Comparison of ENCODE assay signal across 8 cellular contexts in the genomic region with DNA sequence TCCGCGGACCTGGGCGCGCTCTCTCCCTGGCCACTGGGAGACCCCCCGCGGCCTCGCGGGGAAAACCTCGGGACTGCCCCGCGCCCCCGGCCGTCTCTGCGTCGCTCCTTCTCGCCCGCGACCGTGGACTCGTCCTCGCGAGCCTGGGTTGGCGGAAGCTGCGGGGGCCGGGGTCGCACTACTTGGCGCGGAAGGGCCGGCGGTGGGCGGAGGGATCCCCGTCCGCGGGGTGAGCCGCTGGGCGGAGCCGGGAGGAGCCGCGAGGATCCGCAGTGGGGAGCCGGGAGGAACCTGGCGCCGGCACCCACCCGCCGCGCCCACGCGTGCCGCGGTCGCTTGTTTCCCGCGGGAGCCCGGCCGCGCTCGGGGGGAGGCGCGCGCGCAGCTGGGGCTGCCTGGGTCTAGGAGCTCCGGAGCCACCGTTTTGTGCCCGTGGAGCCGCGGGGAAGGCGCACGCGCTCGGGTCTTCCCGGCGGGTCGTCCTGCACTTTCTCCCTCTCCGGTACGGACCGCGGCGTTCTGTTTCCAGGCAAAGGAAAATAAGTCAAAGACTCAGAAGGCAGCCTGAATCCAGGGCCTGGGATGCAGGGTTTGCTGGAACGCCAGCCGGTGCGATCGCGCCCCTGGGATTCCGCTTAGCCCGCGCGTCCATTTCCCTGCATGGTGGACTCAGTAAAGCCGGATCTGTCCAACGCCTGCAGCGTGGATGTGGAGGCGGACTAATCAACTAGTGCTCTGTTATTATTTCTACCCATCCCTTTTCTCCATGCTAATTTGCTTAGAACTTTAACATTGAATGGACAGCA. TPM values are rescaled to one million over a fixed set of nuclear protein-coding genes. Genes with fewer than 3 reads are reported as not detected.
DNase-seq lines count a peak whose midpoint lies in the region; ATAC-seq and TF ChIP-seq lines count a peak whose summit lies in the region.

No MANE protein-coding gene starts in this region.

- intact Hi-C loops in activated T-helper 1 cell treated with anti-CD3 and anti-CD28 coated beads, Interleukin-12 subunit alpha, Interleukin-12 subunit beta, Interleukin-2, Interleukin-4 antibody, amounts not matched to agents 30 ng/mL and 10 ng/mL and 1 ng/mL, durations not matched to agents 14 hours and 24 hours and 36 hours (cut with micrococcal nuclease): loop anchor here (1.0 to 5.0 kb wide), 4 partner anchors 37 to 440 kb away; a partner anchor contains a TSS

- peaks cover 3% of the 10 kb centered on the region for H3K27me3 Mint-ChIP-seq in activated T-helper 1 cell treated with anti-CD3 and anti-CD28 coated beads, Interleukin-12 subunit alpha, Interleukin-12 subunit beta, Interleukin-2, Interleukin-4 antibody, amounts not matched to agents 30 ng/mL and 10 ng/mL and 1 ng/mL, durations not matched to agents 14 hours and 24 hours and 36 hours (ENCODE audit: insufficient read depth)
- H3K27me3 Mint-ChIP-seq in nephron (ENCODE audit: low read depth): no peaks in the 10 kb centered on the region

- H3K4me3 Mint-ChIP-seq in activated T-helper 1 cell treated with anti-CD3 and anti-CD28 coated beads, Interleukin-12 subunit alpha, Interleukin-12 subunit beta, Interleukin-2, Interleukin-4 antibody, amounts not matched to agents 30 ng/mL and 10 ng/mL and 1 ng/mL, durations not matched to agents 14 hours and 24 hours and 36 hours: peak overlapping the region; percentile 91
- H3K4me3 Mint-ChIP-seq in nephron: peak overlapping the region; percentile 95 to 98 (median 96)

- in situ Hi-C loops in Caki2 (cut with HindIII; ENCODE audit: low pct_unique_long_range_greater_than_20kb, low sequenced_read_pairs): no loop called here

- peak overlapping the region; percentile 87 for H3K27ac Mint-ChIP-seq in activated T-helper 1 cell treated with anti-CD3 and anti-CD28 coated beads, Interleukin-12 subunit alpha, Interleukin-12 subunit beta, Interleukin-2, Interleukin-4 antibody, amounts not matched to agents 30 ng/mL and 10 ng/mL and 1 ng/mL, durations not matched to agents 14 hours and 24 hours and 36 hours
- peak overlapping the region; percentile 92 to 97 (median 97) for H3K27ac Mint-ChIP-seq in nephron

- H3K4me1 Mint-ChIP-seq in activated T-helper 1 cell treated with anti-CD3 and anti-CD28 coated beads, Interleukin-12 subunit alpha, Interleukin-12 subunit beta, Interleukin-2, Interleukin-4 antibody, amounts not matched to agents 30 ng/mL and 10 ng/mL and 1 ng/mL, durations not matched to agents 14 hours and 24 hours and 36 hours (ENCODE audit: low read depth): peaks cover 10% of the 10 kb centered on the region
- peaks cover 18% of the 10 kb centered on the region for H3K4me1 Mint-ChIP-seq in nephron

- DNase-seq in Caki2 (ENCODE audit: low read depth) (peak; percentile 65), GM19240 (ENCODE audit: insufficient read length, low spot score) (peak; percentile 66), OCI-M1 (lab: John Stamatoyannopoulos, UW) (peak; percentile 77), fibroblast of peridontal ligament (ENCODE audit: extremely low read depth) (peak; percentile 67)
- DNase-seq in activated T-helper 1 cell treated with anti-CD3 and anti-CD28 coated beads, Interleukin-12 subunit alpha, Interleukin-12 subunit beta, Interleukin-2, Interleukin-4 antibody, amounts not matched to agents 30 ng/mL and 10 ng/mL and 1 ng/mL, durations not matched to agents 14 hours and 24 hours and 36 hours (ENCODE audit: low spot score): peak; percentile 66
- DNase-seq in stimulated activated naive CD8-positive, alpha-beta T cell treated with anti-CD3 and anti-CD28 coated beads, Interleukin-15, Interleukin-2, amounts not matched to agents 100 U/mL and 50 U/mL, for 24 hours: peak; percentile 84

- no peaks in the 10 kb centered on the region for H3K36me3 Mint-ChIP-seq in activated T-helper 1 cell treated with anti-CD3 and anti-CD28 coated beads, Interleukin-12 subunit alpha, Interleukin-12 subunit beta, Interleukin-2, Interleukin-4 antibody, amounts not matched to agents 30 ng/mL and 10 ng/mL and 1 ng/mL, durations not matched to agents 14 hours and 24 hours and 36 hours (ENCODE audit: low read depth)
- H3K36me3 Mint-ChIP-seq in nephron (ENCODE audit: low read depth): no peaks in the 10 kb centered on the region

- peak; percentile 37 for ATAC-seq in HG03457 (IDR thresholded peaks at IDR 0.05; ENCODE audit: unreplicated experiment)
- peak; percentile 48 for ATAC-seq in stimulated activated naive CD8-positive, alpha-beta T cell treated with anti-CD3 and anti-CD28 coated beads, Interleukin-15, Interleukin-2, amounts not matched to agents 100 U/mL and 50 U/mL, for 24 hours

- H3K9me3 Mint-ChIP-seq in activated T-helper 1 cell treated with anti-CD3 and anti-CD28 coated beads, Interleukin-12 subunit alpha, Interleukin-12 subunit beta, Interleukin-2, Interleukin-4 antibody, amounts not matched to agents 30 ng/mL and 10 ng/mL and 1 ng/mL, durations not matched to agents 14 hours and 24 hours and 36 hours: no peaks in the 10 kb centered on the region
- H3K9me3 Mint-ChIP-seq in nephron: peaks cover 2% of the 10 kb centered on the region

- no peak for TF ChIP-seq CTCF in nephron (IDR thresholded peaks at IDR 0.05; ENCODE audit: unreplicated experiment in 3 of 3)

RNA-seq across cellular contexts. Expression of a gene that starts 28.7 kb away (rescaled TPM):
- total RNA-seq in Caki2 (2014; rRNA removed; shearing (Covaris generic); ENCODE audit: low replicate concordance): 11.1 and 31.5 TPM in 2 replicates
- total RNA-seq in activated T-helper 1 cell treated with anti-CD3 and anti-CD28 coated beads, Interleukin-12 subunit alpha, Interleukin-12 subunit beta, Interleukin-2, Interleukin-4 antibody, amounts not matched to agents 30 ng/mL and 10 ng/mL and 1 ng/mL, durations not matched to agents 14 hours and 24 hours and 36 hours: 59.5 and 64.2 TPM in 2 replicates

Comparison
In these comparisons a context has a peak if more than half of its experiments do, and no peak if none do; other contexts are left out.
1. Peak in every context shown above with its lines: DNase-seq and ATAC-seq.